In the genomic region with DNA sequence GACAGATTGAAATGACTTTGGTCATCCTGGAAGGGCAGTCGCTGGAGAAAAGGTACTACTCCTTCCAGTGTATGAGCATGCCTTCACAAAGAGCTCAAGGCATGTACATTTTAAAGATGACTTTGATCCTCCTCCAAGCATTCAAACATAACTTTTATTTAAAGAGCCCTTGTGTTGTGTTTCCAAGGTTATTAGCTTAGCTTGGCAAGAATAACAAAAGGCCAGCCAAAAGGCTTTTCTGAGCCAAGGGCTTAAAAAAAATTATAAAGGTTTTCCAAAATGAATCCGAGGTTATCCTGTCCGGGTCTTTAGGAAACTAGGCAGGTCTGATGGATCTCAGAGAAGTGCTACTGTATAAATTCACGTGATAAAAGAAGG, we compare ENCODE assay signal across 1 cellular context.
TF ChIP-seq lines count a peak whose summit lies in the region.

No MANE protein-coding gene starts in this region.

TF ChIP-seq in GM23338, 12 proteins besides CTCF, POLR2A, EP300 and RAD21:
- TF ChIP-seq CREB1 (CRISPR knock-in tag; IDR thresholded peaks at IDR 0.05; ENCODE audit: low read depth): no peak
- no peak for TF ChIP-seq ZNF331 (CRISPR knock-in tag; IDR thresholded peaks at IDR 0.05; ENCODE audit: low read depth)
- TF ChIP-seq, protein P1, sequence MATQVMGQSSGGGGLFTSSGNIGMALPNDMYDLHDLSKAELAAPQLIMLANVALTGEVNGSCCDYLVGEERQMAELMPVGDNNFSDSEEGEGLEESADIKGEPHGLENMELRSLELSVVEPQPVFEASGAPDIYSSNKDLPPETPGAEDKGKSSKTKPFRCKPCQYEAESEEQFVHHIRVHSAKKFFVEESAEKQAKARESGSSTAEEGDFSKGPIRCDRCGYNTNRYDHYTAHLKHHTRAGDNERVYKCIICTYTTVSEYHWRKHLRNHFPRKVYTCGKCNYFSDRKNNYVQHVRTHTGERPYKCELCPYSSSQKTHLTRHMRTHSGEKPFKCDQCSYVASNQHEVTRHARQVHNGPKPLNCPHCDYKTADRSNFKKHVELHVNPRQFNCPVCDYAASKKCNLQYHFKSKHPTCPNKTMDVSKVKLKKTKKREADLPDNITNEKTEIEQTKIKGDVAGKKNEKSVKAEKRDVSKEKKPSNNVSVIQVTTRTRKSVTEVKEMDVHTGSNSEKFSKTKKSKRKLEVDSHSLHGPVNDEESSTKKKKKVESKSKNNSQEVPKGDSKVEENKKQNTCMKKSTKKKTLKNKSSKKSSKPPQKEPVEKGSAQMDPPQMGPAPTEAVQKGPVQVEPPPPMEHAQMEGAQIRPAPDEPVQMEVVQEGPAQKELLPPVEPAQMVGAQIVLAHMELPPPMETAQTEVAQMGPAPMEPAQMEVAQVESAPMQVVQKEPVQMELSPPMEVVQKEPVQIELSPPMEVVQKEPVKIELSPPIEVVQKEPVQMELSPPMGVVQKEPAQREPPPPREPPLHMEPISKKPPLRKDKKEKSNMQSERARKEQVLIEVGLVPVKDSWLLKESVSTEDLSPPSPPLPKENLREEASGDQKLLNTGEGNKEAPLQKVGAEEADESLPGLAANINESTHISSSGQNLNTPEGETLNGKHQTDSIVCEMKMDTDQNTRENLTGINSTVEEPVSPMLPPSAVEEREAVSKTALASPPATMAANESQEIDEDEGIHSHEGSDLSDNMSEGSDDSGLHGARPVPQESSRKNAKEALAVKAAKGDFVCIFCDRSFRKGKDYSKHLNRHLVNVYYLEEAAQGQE (IDR thresholded peaks at IDR 0.05; ENCODE audit: unreplicated experiment): no peak
- TF ChIP-seq, protein P2, sequence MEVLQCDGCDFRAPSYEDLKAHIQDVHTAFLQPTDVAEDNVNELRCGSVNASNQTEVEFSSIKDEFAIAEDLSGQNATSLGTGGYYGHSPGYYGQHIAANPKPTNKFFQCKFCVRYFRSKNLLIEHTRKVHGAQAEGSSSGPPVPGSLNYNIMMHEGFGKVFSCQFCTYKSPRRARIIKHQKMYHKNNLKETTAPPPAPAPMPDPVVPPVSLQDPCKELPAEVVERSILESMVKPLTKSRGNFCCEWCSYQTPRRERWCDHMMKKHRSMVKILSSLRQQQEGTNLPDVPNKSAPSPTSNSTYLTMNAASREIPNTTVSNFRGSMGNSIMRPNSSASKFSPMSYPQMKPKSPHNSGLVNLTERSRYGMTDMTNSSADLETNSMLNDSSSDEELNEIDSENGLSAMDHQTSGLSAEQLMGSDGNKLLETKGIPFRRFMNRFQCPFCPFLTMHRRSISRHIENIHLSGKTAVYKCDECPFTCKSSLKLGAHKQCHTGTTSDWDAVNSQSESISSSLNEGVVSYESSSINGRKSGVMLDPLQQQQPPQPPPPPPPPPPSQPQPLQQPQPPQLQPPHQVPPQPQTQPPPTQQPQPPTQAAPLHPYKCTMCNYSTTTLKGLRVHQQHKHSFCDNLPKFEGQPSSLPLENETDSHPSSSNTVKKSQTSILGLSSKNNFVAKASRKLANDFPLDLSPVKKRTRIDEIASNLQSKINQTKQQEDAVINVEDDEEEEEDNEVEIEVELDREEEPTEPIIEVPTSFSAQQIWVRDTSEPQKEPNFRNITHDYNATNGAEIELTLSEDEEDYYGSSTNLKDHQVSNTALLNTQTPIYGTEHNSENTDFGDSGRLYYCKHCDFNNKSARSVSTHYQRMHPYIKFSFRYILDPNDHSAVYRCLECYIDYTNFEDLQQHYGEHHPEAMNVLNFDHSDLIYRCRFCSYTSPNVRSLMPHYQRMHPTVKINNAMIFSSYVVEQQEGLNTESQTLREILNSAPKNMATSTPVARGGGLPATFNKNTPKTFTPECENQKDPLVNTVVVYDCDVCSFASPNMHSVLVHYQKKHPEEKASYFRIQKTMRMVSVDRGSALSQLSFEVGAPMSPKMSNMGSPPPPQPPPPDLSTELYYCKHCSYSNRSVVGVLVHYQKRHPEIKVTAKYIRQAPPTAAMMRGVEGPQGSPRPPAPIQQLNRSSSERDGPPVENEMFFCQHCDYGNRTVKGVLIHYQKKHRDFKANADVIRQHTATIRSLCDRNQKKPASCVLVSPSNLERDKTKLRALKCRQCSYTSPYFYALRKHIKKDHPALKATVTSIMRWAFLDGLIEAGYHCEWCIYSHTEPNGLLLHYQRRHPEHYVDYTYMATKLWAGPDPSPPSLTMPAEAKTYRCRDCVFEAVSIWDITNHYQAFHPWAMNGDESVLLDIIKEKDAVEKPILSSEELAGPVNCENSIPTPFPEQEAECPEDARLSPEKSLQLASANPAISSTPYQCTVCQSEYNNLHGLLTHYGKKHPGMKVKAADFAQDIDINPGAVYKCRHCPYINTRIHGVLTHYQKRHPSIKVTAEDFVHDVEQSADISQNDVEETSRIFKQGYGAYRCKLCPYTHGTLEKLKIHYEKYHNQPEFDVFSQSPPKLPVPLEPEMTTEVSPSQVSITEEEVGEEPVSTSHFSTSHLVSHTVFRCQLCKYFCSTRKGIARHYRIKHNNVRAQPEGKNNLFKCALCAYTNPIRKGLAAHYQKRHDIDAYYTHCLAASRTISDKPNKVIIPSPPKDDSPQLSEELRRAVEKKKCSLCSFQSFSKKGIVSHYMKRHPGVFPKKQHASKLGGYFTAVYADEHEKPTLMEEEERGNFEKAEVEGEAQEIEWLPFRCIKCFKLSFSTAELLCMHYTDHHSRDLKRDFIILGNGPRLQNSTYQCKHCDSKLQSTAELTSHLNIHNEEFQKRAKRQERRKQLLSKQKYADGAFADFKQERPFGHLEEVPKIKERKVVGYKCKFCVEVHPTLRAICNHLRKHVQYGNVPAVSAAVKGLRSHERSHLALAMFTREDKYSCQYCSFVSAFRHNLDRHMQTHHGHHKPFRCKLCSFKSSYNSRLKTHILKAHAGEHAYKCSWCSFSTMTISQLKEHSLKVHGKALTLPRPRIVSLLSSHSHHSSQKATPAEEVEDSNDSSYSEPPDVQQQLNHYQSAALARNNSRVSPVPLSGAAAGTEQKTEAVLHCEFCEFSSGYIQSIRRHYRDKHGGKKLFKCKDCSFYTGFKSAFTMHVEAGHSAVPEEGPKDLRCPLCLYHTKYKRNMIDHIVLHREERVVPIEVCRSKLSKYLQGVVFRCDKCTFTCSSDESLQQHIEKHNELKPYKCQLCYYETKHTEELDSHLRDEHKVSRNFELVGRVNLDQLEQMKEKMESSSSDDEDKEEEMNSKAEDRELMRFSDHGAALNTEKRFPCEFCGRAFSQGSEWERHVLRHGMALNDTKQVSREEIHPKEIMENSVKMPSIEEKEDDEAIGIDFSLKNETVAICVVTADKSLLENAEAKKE (CRISPR knock-in tag; IDR thresholded peaks at IDR 0.05): no peak
- TF ChIP-seq NANOG (IDR thresholded peaks at IDR 0.05; ENCODE audit: borderline replicate concordance): no peak
- no peak for TF ChIP-seq STAT1 (IDR thresholded peaks at IDR 0.05; ENCODE audit: unreplicated experiment)
- TF ChIP-seq EZH2phosphoT487 (IDR thresholded peaks at IDR 0.05; ENCODE audit: unreplicated experiment): no peak
- no peak for TF ChIP-seq EZH2 (IDR thresholded peaks at IDR 0.05; ENCODE audit: low read depth, unreplicated experiment)
- no peak for TF ChIP-seq ZNF114 (CRISPR knock-in tag; IDR thresholded peaks at IDR 0.05)
- TF ChIP-seq POLR2AphosphoS5 (IDR thresholded peaks at IDR 0.05; ENCODE audit: low read depth): no peak
TF ChIP-seq in GM23338: peak in this region for 0.
